In the genomic region with DNA sequence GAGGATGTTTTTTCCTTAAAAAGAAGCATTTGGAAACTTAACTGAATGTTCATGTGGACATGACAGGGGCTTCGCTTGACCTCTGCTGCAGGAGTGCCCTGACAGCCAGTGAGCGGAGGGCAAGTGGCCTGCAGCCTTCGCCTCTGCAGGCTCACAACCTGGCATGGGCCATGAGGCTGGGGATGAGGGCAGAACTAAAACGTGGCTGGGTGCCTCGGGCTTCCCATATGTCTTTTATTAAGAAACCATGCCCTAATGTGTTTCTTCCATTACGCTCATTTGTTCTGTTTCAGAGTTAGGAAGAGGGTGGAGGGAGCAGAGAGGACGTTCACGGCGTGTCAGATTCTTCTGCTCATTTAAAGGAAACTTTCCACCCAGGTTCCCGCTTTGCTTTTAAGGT, we compare ENCODE assay signal across 27 cellular contexts. TPM values are rescaled to one million over a fixed set of nuclear protein-coding genes. Genes with fewer than 3 reads are reported as not detected.
DNase-seq lines count a peak whose midpoint lies in the region; ATAC-seq and TF ChIP-seq lines count a peak whose summit lies in the region.
"Had no signal": no experiment of that assay in that cellular context is flagged by ENCODE, and none has a peak within 500 bp of the region (broad histone marks: within the 10 kb centered on the region; RNA-seq: fewer than 3 reads in every experiment).

No MANE protein-coding gene starts in this region.

- DNase-seq in GM23248: peak; percentile 41
- DNase-seq in coronary artery (ENCODE audit: low spot score): no peak
- no peak for DNase-seq in mesenchymal stem cell
- DNase-seq in COLO668 (lab: John Stamatoyannopoulos, UW; ENCODE audit: unreplicated experiment): no peak
- no peak for DNase-seq in adrenal gland
- DNase-seq in NCI-H2107 treated with DMSO at 0.1 percent for 48 hours (lab: John Stamatoyannopoulos, UW; ENCODE audit: unreplicated experiment): no peak
- DNase-seq: ACHN; activated CD4-positive, alpha-beta T cell treated with anti-CD3 and anti-CD28 coated beads, Interleukin-2, amount 10 ng/mL, durations not matched to agents 7 days and 5 days; activated naive CD4-positive, alpha-beta T cell treated with anti-CD3 and anti-CD28 coated beads, Interleukin-2, amount 10 ng/mL, durations not matched to agents 7 days and 5 days; central memory CD4-positive, alpha-beta T cell; COR-L47; DMS79; H9; islet precursor cell; Kasumi-1; NCI-H1048; NCI-H187; NCI-H524 treated with DMSO at 0.1 percent for 48 hours; T-helper 2 cell had no signal

- H4K91ac ChIP-seq in mesenchymal stem cell (ENCODE audit: low read length): no peak overlapping the region

- TF ChIP-seq CTCF in coronary artery (IDR thresholded peaks at IDR 0.05) (no peak), adrenal gland (IDR thresholded peaks at IDR 0.05) (no peak)

- H2BK12ac ChIP-seq in mesenchymal stem cell (ENCODE audit: low read length in 2 of 2): peak overlapping the region in 1 of 2 experiments; percentile 32

- H3K79me1 ChIP-seq in mesenchymal stem cell (replicated peaks; ENCODE audit: low read length, poor library complexity, severe bottlenecking): no peaks in the 10 kb centered on the region

- H3K9me3 ChIP-seq in GM23248 (ENCODE audit: low read depth) (no peaks in the 10 kb centered on the region), mesenchymal stem cell (ENCODE audit: control insufficient read depth, low read length) (no peaks in the 10 kb centered on the region), subcutaneous abdominal adipose tissue (ENCODE audit: control insufficient read depth in 5 of 5, low read length in 5 of 5) (no peaks in the 10 kb centered on the region), adrenal gland (replicated peaks in 1 of 3) (no peaks in the 10 kb centered on the region)
- H3K9me3 ChIP-seq: gastroesophageal sphincter, neutrophil had no signal

- intact Hi-C loops in adrenal gland (cut with DNase I): no loop called here

- H3K9ac ChIP-seq in GM23248 (0 out of 2 replicates have a peak overlapping the region, but pooled peaks have one; percentile 83), mesenchymal stem cell (ENCODE audit: low read length) (peak overlapping the region; percentile 87), subcutaneous abdominal adipose tissue (ENCODE audit: low read length in 5 of 5) (peak overlapping the region in 1 of 5 donors; percentile 33)
- H3K9ac ChIP-seq: BLaER1 had no signal

- no peak for TF ChIP-seq POLR2A in adrenal gland (IDR thresholded peaks at IDR 0.05)

- no peaks in the 10 kb centered on the region for H4K20me1 ChIP-seq in GM23248 (ENCODE audit: insufficient read depth)

- peaks cover 28% of the 10 kb centered on the region for H3F3A ChIP-seq in GM23248 (ENCODE audit: insufficient read depth)

- no peak for ATAC-seq in GM19467 (IDR thresholded peaks at IDR 0.05; ENCODE audit: unreplicated experiment)
- ATAC-seq: gastroesophageal sphincter had no signal

- H2BK5ac ChIP-seq in mesenchymal stem cell (ENCODE audit: low read depth, low read length, poor library complexity, severe bottlenecking): no peak overlapping the region

- H4K8ac ChIP-seq in mesenchymal stem cell (ENCODE audit: low read length): no peak overlapping the region

- H3K4me2 ChIP-seq in GM23248 (ENCODE audit: unreplicated experiment) (no peak overlapping the region), mesenchymal stem cell (ENCODE audit: low read length, poor library complexity, severe bottlenecking) (no peak overlapping the region)
- H3K4me2 ChIP-seq: BLaER1 had no signal

- H3K79me2 ChIP-seq in GM23248 (ENCODE audit: insufficient read depth): no peaks in the 10 kb centered on the region

- H3K18ac ChIP-seq in mesenchymal stem cell (ENCODE audit: low read depth in 1 of 2, low read length in 2 of 2): no peak overlapping the region

- H3K4me3 ChIP-seq in GM23248: no peak overlapping the region
- H3K4me3 ChIP-seq in coronary artery: peak overlapping the region; percentile 84
- H3K4me3 ChIP-seq in mesenchymal stem cell (ENCODE audit: insufficient read depth in 1 of 2, low read depth in 1 of 2, low read length in 2 of 2): peak overlapping the region in 1 of 2 experiments; percentile 63
- peak overlapping the region in 2 of 5 donors; percentile 26 to 30 for H3K4me3 ChIP-seq in subcutaneous abdominal adipose tissue (ENCODE audit: low read depth in 1 of 5, low read length in 5 of 5)
- no peak overlapping the region for H3K4me3 ChIP-seq in adrenal gland
- H3K4me3 ChIP-seq: BLaER1, gastroesophageal sphincter, SK-N-MC had no signal

- H3K4ac ChIP-seq in mesenchymal stem cell (ENCODE audit: low read depth in 1 of 2, low read length in 2 of 2): no peak overlapping the region

- WGBS in GM23248 (ENCODE audit: low coverage in 1 of 2, low lambda C conversion rate in 2 of 2, missing lambda C conversion rate in 2 of 2), 2 experiments: 41 to 43% methylated on average over 10 of the region's 10 CpGs
- WGBS in mesenchymal stem cell: 93% methylated on average over 7 of the region's 10 CpGs
- 86 to 92% (median 88%) methylated on average over 10 of the region's 10 CpGs for WGBS in adrenal gland, 4 donors

- peaks cover 20% of the 10 kb centered on the region for H3K4me1 ChIP-seq in GM23248 (ENCODE audit: insufficient read depth)
- peaks cover 13% of the 10 kb centered on the region for H3K4me1 ChIP-seq in mesenchymal stem cell (ENCODE audit: control insufficient read depth, insufficient read depth, low read depth, low read length)
- H3K4me1 ChIP-seq in subcutaneous abdominal adipose tissue (ENCODE audit: control insufficient read depth in 5 of 5, insufficient read depth in 5 of 5, low read length in 5 of 5): peaks cover 15 to 67% (median 57%) of the 10 kb centered on the region in 5 donors
- peaks cover 0 to 10% of the 10 kb centered on the region in 2 donors for H3K4me1 ChIP-seq in adrenal gland (replicated peaks in 1 of 2)

- H2AFZ ChIP-seq in GM23248 (0 out of 2 replicates have a peak overlapping the region, but pooled peaks have one; percentile 1), mesenchymal stem cell (ENCODE audit: low read depth, low read length) (no peak overlapping the region)

- no peaks in the 10 kb centered on the region for H3K36me3 ChIP-seq in GM23248 (ENCODE audit: low read depth)
- peaks cover 0 to 2% of the 10 kb centered on the region in 2 experiments for H3K36me3 ChIP-seq in mesenchymal stem cell (ENCODE audit: control insufficient read depth in 1 of 2, insufficient read depth in 2 of 2, low read depth in 1 of 2, low read length in 2 of 2)
- H3K36me3 ChIP-seq in subcutaneous abdominal adipose tissue (ENCODE audit: control insufficient read depth in 5 of 5, insufficient read depth in 5 of 5, low read length in 5 of 5): peaks cover 0 to 7% (median 6%) of the 10 kb centered on the region in 5 donors
- H3K36me3 ChIP-seq in adrenal gland (replicated peaks in 1 of 2): no peaks in the 10 kb centered on the region
- H3K36me3 ChIP-seq: BLaER1, gastroesophageal sphincter, neutrophil had no signal

- H3K27ac ChIP-seq in GM23248 (0 out of 2 replicates have a peak overlapping the region, but pooled peaks have one; percentile 75), coronary artery (peak overlapping the region; percentile 68 to 96), mesenchymal stem cell (ENCODE audit: low read length, poor library complexity, severe bottlenecking) (no peak overlapping the region), subcutaneous abdominal adipose tissue (ENCODE audit: low read depth, low read length) (peak overlapping the region; percentile 98), adrenal gland (no peak overlapping the region)
- H3K27ac ChIP-seq: BLaER1, HL-60, neutrophil, SK-N-MC, VCaP had no signal

- H3K23ac ChIP-seq in mesenchymal stem cell (ENCODE audit: low read length in 2 of 2): no peak overlapping the region

- no peak overlapping the region for H2BK15ac ChIP-seq in mesenchymal stem cell (ENCODE audit: low read depth, poor library complexity, severe bottlenecking)

- H3K14ac ChIP-seq in mesenchymal stem cell (ENCODE audit: low read length in 2 of 2): no peak overlapping the region

- no peak overlapping the region for H2BK120ac ChIP-seq in mesenchymal stem cell (ENCODE audit: low read depth, low read length)

- in situ Hi-C loops in GM23248 (cut with MboI): no loop called here

- peaks cover 11% of the 10 kb centered on the region; the same call in 1 of the 2 replicates for H3K27me3 ChIP-seq in GM23248 (replicated peaks; ENCODE audit: insufficient read depth)
- H3K27me3 ChIP-seq in mesenchymal stem cell (ENCODE audit: control insufficient read depth in 1 of 2, insufficient read depth in 1 of 2, low read length in 2 of 2): peaks cover 12 to 41% of the 10 kb centered on the region in 2 experiments
- H3K27me3 ChIP-seq in subcutaneous abdominal adipose tissue (ENCODE audit: control insufficient read depth in 5 of 5, insufficient read depth in 4 of 5, low read length in 5 of 5): peaks cover 0 to 4% (median 3%) of the 10 kb centered on the region in 5 donors
- H3K27me3 ChIP-seq in adrenal gland: no peaks in the 10 kb centered on the region

- H2AK5ac ChIP-seq in mesenchymal stem cell (ENCODE audit: low read length, severe bottlenecking): no peak overlapping the region

- H3K9me2 ChIP-seq in GM23248 (ENCODE audit: insufficient read depth): no peaks in the 10 kb centered on the region

RNA-seq across cellular contexts. Expression of a gene that starts 2.9 kb away (rescaled TPM):
- 19.0 and 29.5 TPM in 2 replicates for total RNA-seq in GM23248 (2014; rRNA removed; shearing (Covaris generic))
- polyA plus RNA-seq in GM23248 (2016; fragmentation: Nextera tagmentation; extraction: Ambion mirVana) (19.7 and 23.0 TPM in 2 replicates), adrenal gland (10 to 100 TPM; 34.5 to 36.5 (median 36.1) TPM)
- polyA plus RNA-seq in mesenchymal stem cell (2013, experiment 1 of 2): 22.3 TPM
- polyA plus RNA-seq in mesenchymal stem cell (2013, experiment 2 of 2): 22.1 TPM
- total RNA-seq in adrenal gland: 10 to 100 TPM; 25.3 to 69.3 (median 57.6) TPM

Comparison
In these comparisons a context has a peak if more than half of its experiments do, and no peak if none do; other contexts are left out.
1. H3K27ac ChIP-seq: peak in GM23248 (single experiment), coronary artery (2 of 2) and subcutaneous abdominal adipose tissue (single experiment); none in mesenchymal stem cell (single experiment) and adrenal gland (0 of 5).